Comparison of ENCODE assay signal across 10 cellular contexts in genomic region chr12:108307006-108307405, GRCh38. TPM values are rescaled to one million over a fixed set of nuclear protein-coding genes. Genes with fewer than 3 reads are reported as not detected.
DNase-seq lines count a peak whose midpoint lies in the region; ATAC-seq and TF ChIP-seq lines count a peak whose summit lies in the region.
"Had no signal": no experiment of that assay in that cellular context is flagged by ENCODE, and none has a peak within 500 bp of the region (broad histone marks: within the 10 kb centered on the region; RNA-seq: fewer than 3 reads in every experiment).

No MANE protein-coding gene starts in this region.

- H3K9me3 ChIP-seq in thoracic aorta, result no peaks in the 10 kb centered on the region

- H3K27me3 ChIP-seq in thoracic aorta (replicated peaks; ENCODE audit: insufficient read depth), result no peaks in the 10 kb centered on the region

- no peaks in the 10 kb centered on the region for H3K36me3 ChIP-seq in thoracic aorta

- H3K27ac Mint-ChIP-seq in activated CD4-positive, alpha-beta memory T cell treated with anti-CD3 and anti-CD28 coated beads, Interleukin-2, amount 10 ng/mL, durations not matched to agents 7 days and 5 days, result peak overlapping the region; percentile 50
- no peak overlapping the region for H3K27ac Mint-ChIP-seq in activated CD4-positive, alpha-beta memory T cell treated with anti-CD3 and anti-CD28 coated beads for 36 hours
- no peak overlapping the region for H3K27ac Mint-ChIP-seq in activated CD8-positive, alpha-beta T cell treated with anti-CD3 and anti-CD28 coated beads for 36 hours

- H3K27me3 Mint-ChIP-seq in activated CD4-positive, alpha-beta memory T cell treated with anti-CD3 and anti-CD28 coated beads, Interleukin-2, amount 10 ng/mL, durations not matched to agents 7 days and 5 days, result peaks cover 17% of the 10 kb centered on the region
- H3K27me3 Mint-ChIP-seq in activated CD4-positive, alpha-beta memory T cell treated with anti-CD3 and anti-CD28 coated beads for 36 hours, result peaks cover 18% of the 10 kb centered on the region
- H3K27me3 Mint-ChIP-seq in activated CD8-positive, alpha-beta T cell treated with anti-CD3 and anti-CD28 coated beads for 36 hours, result peaks cover 3% of the 10 kb centered on the region

- no peaks in the 10 kb centered on the region for H3K9me3 Mint-ChIP-seq in activated CD4-positive, alpha-beta memory T cell treated with anti-CD3 and anti-CD28 coated beads, Interleukin-2, amount 10 ng/mL, durations not matched to agents 7 days and 5 days
- no peaks in the 10 kb centered on the region for H3K9me3 Mint-ChIP-seq in activated CD4-positive, alpha-beta memory T cell treated with anti-CD3 and anti-CD28 coated beads for 36 hours
- no peaks in the 10 kb centered on the region for H3K9me3 Mint-ChIP-seq in activated CD8-positive, alpha-beta T cell treated with anti-CD3 and anti-CD28 coated beads for 36 hours

- intact Hi-C loops in activated CD4-positive, alpha-beta memory T cell treated with anti-CD3 and anti-CD28 coated beads for 36 hours (cut with micrococcal nuclease), result no loop called here
- intact Hi-C loops in activated CD8-positive, alpha-beta T cell treated with anti-CD3 and anti-CD28 coated beads for 36 hours (cut with micrococcal nuclease), result no loop called here

- H3K27ac ChIP-seq in thoracic aorta, result peak overlapping the region; percentile 95 to 97
- H3K27ac ChIP-seq: KMS-11 had no signal

- CTCF ChIA-PET in activated CD4-positive, alpha-beta memory T cell treated with anti-CD3 and anti-CD28 coated beads, Interleukin-2, amount 10 ng/mL, durations not matched to agents 7 days and 5 days (lab: Charles Lee), result interaction anchor here (1.2 to 3.8 kb wide), 2 partner anchors 8 to 10 kb away, joined by 4 to 17 read pairs; no protein-coding TSS in a partner anchor
- CTCF ChIA-PET in activated CD4-positive, alpha-beta memory T cell treated with anti-CD3 and anti-CD28 coated beads for 36 hours (lab: Charles Lee), result interaction anchor here (0.9 kb wide), 1 partner anchor 10 kb away, joined by 3 read pairs; no protein-coding TSS in a partner anchor
- CTCF ChIA-PET in activated CD8-positive, alpha-beta T cell treated with anti-CD3 and anti-CD28 coated beads for 36 hours (lab: Charles Lee), result no interaction called here

- H3K4me1 ChIP-seq in thoracic aorta (ENCODE audit: control insufficient read depth in 1 of 2, low read depth in 2 of 2), result peaks cover 46 to 96% of the 10 kb centered on the region in 2 donors

- no peak for ATAC-seq in activated CD8-positive, alpha-beta T cell treated with anti-CD3 and anti-CD28 coated beads for 36 hours
- ATAC-seq in thoracic aorta (ENCODE audit: insufficient number of reproducible peaks, low FRiP score, low read depth) (no peak), HG03175 (IDR thresholded peaks at IDR 0.05; ENCODE audit: unreplicated experiment) (no peak)

- peaks cover 30% of the 10 kb centered on the region for H3K4me1 Mint-ChIP-seq in activated CD4-positive, alpha-beta memory T cell treated with anti-CD3 and anti-CD28 coated beads, Interleukin-2, amount 10 ng/mL, durations not matched to agents 7 days and 5 days
- H3K4me1 Mint-ChIP-seq in activated CD4-positive, alpha-beta memory T cell treated with anti-CD3 and anti-CD28 coated beads for 36 hours (ENCODE audit: low read depth), result no peaks in the 10 kb centered on the region
- H3K4me1 Mint-ChIP-seq in activated CD8-positive, alpha-beta T cell treated with anti-CD3 and anti-CD28 coated beads for 36 hours (ENCODE audit: low read depth), result peaks cover 19% of the 10 kb centered on the region

- no peak overlapping the region for H3K4me3 Mint-ChIP-seq in activated CD4-positive, alpha-beta memory T cell treated with anti-CD3 and anti-CD28 coated beads, Interleukin-2, amount 10 ng/mL, durations not matched to agents 7 days and 5 days
- no peak overlapping the region for H3K4me3 Mint-ChIP-seq in activated CD4-positive, alpha-beta memory T cell treated with anti-CD3 and anti-CD28 coated beads for 36 hours
- H3K4me3 Mint-ChIP-seq in activated CD8-positive, alpha-beta T cell treated with anti-CD3 and anti-CD28 coated beads for 36 hours, result no peak overlapping the region

- no peak for TF ChIP-seq CTCF in activated CD8-positive, alpha-beta T cell treated with anti-CD3 and anti-CD28 coated beads for 36 hours (IDR thresholded peaks at IDR 0.05)
- TF ChIP-seq CTCF in thoracic aorta (IDR thresholded peaks at IDR 0.05), result no peak

- DNase-seq in activated CD4-positive, alpha-beta memory T cell treated with anti-CD3 and anti-CD28 coated beads, Interleukin-2, amount 10 ng/mL, durations not matched to agents 7 days and 5 days, result peak; percentile 34
- DNase-seq in activated CD4-positive, alpha-beta memory T cell treated with anti-CD3 and anti-CD28 coated beads for 36 hours, result no peak
- DNase-seq in activated CD8-positive, alpha-beta T cell treated with anti-CD3 and anti-CD28 coated beads for 36 hours, result peak; percentile 16
- DNase-seq in globus pallidus (ENCODE audit: low spot score) (peak; percentile 27), thoracic aorta (ENCODE audit: low spot score) (no peak), HuH-7 (ENCODE audit: low spot score) (no peak), NCI-H146 treated with DMSO at 0.1 percent for 48 hours (lab: John Stamatoyannopoulos, UW; ENCODE audit: unreplicated experiment) (no peak)
- DNase-seq: activated effector memory CD4-positive, alpha-beta T cell treated with Interleukin-2 at 50 U/mL for 16 hours had no signal

- POLR2A ChIA-PET in activated CD4-positive, alpha-beta memory T cell treated with anti-CD3 and anti-CD28 coated beads, Interleukin-2, amount 10 ng/mL, durations not matched to agents 7 days and 5 days (lab: Charles Lee), result interaction anchor here (1.4 to 2.1 kb wide), 2 partner anchors 9 to 27 kb away, joined by 3 to 10 read pairs; no protein-coding TSS in a partner anchor
- POLR2A ChIA-PET in activated CD4-positive, alpha-beta memory T cell treated with anti-CD3 and anti-CD28 coated beads for 36 hours (lab: Charles Lee), result no interaction called here
- POLR2A ChIA-PET in activated CD8-positive, alpha-beta T cell treated with anti-CD3 and anti-CD28 coated beads for 36 hours (lab: Charles Lee), result interaction anchor here (0.6 kb wide), 1 partner anchor 783 kb away, joined by 3 read pairs; no protein-coding TSS in a partner anchor

- no peak overlapping the region for H3K4me3 ChIP-seq in thoracic aorta

- H3K36me3 Mint-ChIP-seq in activated CD4-positive, alpha-beta memory T cell treated with anti-CD3 and anti-CD28 coated beads, Interleukin-2, amount 10 ng/mL, durations not matched to agents 7 days and 5 days (ENCODE audit: low read depth), result no peaks in the 10 kb centered on the region
- no peaks in the 10 kb centered on the region for H3K36me3 Mint-ChIP-seq in activated CD4-positive, alpha-beta memory T cell treated with anti-CD3 and anti-CD28 coated beads for 36 hours
- H3K36me3 Mint-ChIP-seq in activated CD8-positive, alpha-beta T cell treated with anti-CD3 and anti-CD28 coated beads for 36 hours (ENCODE audit: low read depth), result no peaks in the 10 kb centered on the region

RNA-seq across cellular contexts. Expression of gene CMKLR1, which starts 32.1 kb away (rescaled TPM):
- not detected for total RNA-seq in activated CD4-positive, alpha-beta memory T cell treated with anti-CD3 and anti-CD28 coated beads, Interleukin-2, amount 10 ng/mL, durations not matched to agents 7 days and 5 days
- total RNA-seq in activated CD4-positive, alpha-beta memory T cell treated with anti-CD3 and anti-CD28 coated beads for 36 hours, result not detected
- total RNA-seq in activated CD8-positive, alpha-beta T cell treated with anti-CD3 and anti-CD28 coated beads for 36 hours, result not detected
- 10 to 100 TPM; 56.6 to 73.8 TPM for total RNA-seq in thoracic aorta

Comparison
In these comparisons a context has a peak if more than half of its experiments do, and no peak if none do; other contexts are left out.
1. DNase-seq: peak in activated CD4-positive, alpha-beta memory T cell treated with anti-CD3 and anti-CD28 coated beads, Interleukin-2, amount 10 ng/mL, durations not matched to agents 7 days and 5 days (single experiment), activated CD8-positive, alpha-beta T cell treated with anti-CD3 and anti-CD28 coated beads for 36 hours (single experiment) and globus pallidus (single experiment); none in activated CD4-positive, alpha-beta memory T cell treated with anti-CD3 and anti-CD28 coated beads for 36 hours (single experiment), thoracic aorta (single experiment), HuH-7 (single experiment) and NCI-H146 treated with DMSO at 0.1 percent for 48 hours (single experiment).
2. RNA of gene CMKLR1, which starts 32.1 kb away (total RNA-seq): 56.6 to 73.8 TPM in thoracic aorta; not detected in activated CD4-positive, alpha-beta memory T cell treated with anti-CD3 and anti-CD28 coated beads, Interleukin-2, amount 10 ng/mL, durations not matched to agents 7 days and 5 days, not detected in activated CD4-positive, alpha-beta memory T cell treated with anti-CD3 and anti-CD28 coated beads for 36 hours and not detected in activated CD8-positive, alpha-beta T cell treated with anti-CD3 and anti-CD28 coated beads for 36 hours; every median in the first group is over 10 times any median in the second.